ENCODE assay signal across 27 cellular contexts in genomic region chr6:82239597-82239996, GRCh38. TPM values are rescaled to one million over a fixed set of nuclear protein-coding genes. Genes with fewer than 3 reads are reported as not detected.
DNase-seq lines count a peak whose midpoint lies in the region; ATAC-seq, FAIRE-seq and TF ChIP-seq lines count a peak whose summit lies in the region.
"Had no signal": no experiment of that assay in that cellular context is flagged by ENCODE, and none has a peak within 500 bp of the region (broad histone marks: within the 10 kb centered on the region; RNA-seq: fewer than 3 reads in every experiment).

No MANE protein-coding gene starts in this region.

- peaks cover 62% of the 10 kb centered on the region for H3K36me3 Mint-ChIP-seq in endodermal cell (ENCODE audit: low read depth)
- no peaks in the 10 kb centered on the region for H3K36me3 Mint-ChIP-seq in natural killer cell treated with Interleukin-12 subunit alpha and Interleukin-12 subunit beta and Interleukin-15 and Interleukin-18, amount 100 ng/mL, for 72 hours

- H3K9ac ChIP-seq in HUES64 (ENCODE audit: low read depth, low read length) (no peak overlapping the region), GM12878 (ENCODE audit: control insufficient read depth, insufficient read depth, low read length) (no peak overlapping the region), endodermal cell (ENCODE audit: extremely low read depth, low read length, poor library complexity, severe bottlenecking) (no peak overlapping the region), HepG2 (ENCODE audit: insufficient read depth, low read depth, low read length) (no peak overlapping the region)
- H3K9ac ChIP-seq: BLaER1 had no signal

- H3K27me3 ChIP-seq in HUES64 (ENCODE audit: insufficient read depth, low read length), result no peaks in the 10 kb centered on the region
- H3K27me3 ChIP-seq in GM12878 (replicated peaks in 1 of 2; ENCODE audit: control insufficient read depth in 2 of 2, insufficient read depth in 2 of 2, low read length in 1 of 2), result no peaks in the 10 kb centered on the region
- no peaks in the 10 kb centered on the region for H3K27me3 ChIP-seq in endodermal cell (ENCODE audit: control insufficient read depth, insufficient read depth, low read length, poor library complexity, severe bottlenecking)
- H3K27me3 ChIP-seq in HepG2 (ENCODE audit: control insufficient read depth in 1 of 2, insufficient read depth in 2 of 2, low read length in 2 of 2), result no peaks in the 10 kb centered on the region
- H3K27me3 ChIP-seq: BE2C, BLaER1 had no signal

- H3K4me2 ChIP-seq in GM12878 (ENCODE audit: control insufficient read depth, insufficient read depth), result no peak overlapping the region
- H3K4me2 ChIP-seq in HepG2 (ENCODE audit: low read depth, low read length), result no peak overlapping the region
- H3K4me2 ChIP-seq: A549 had no signal

- no peaks in the 10 kb centered on the region for H4K20me1 ChIP-seq in GM12878 (ENCODE audit: control insufficient read depth, insufficient read depth)
- peaks cover 32% of the 10 kb centered on the region for H4K20me1 ChIP-seq in HepG2 (ENCODE audit: insufficient read depth, low read length)
- H4K20me1 ChIP-seq: BLaER1 had no signal

- peaks cover 35% of the 10 kb centered on the region for H3K79me2 ChIP-seq in GM12878 (ENCODE audit: control insufficient read depth, insufficient read depth, low read length)
- H3K79me2 ChIP-seq in HepG2 (ENCODE audit: insufficient read depth, low read length), result peaks cover 81% of the 10 kb centered on the region

- TF ChIP-seq CTCF in GM12878 (IDR thresholded peaks at IDR 0.05 in 2 of 3, conservative IDR thresholded peaks at IDR 0.05 in 1 of 3; ENCODE audit: control insufficient read depth in 2 of 3, extremely low read depth in 1 of 3, insufficient read depth in 1 of 3, low read depth in 3 of 3, low read length in 3 of 3) (no peak), endodermal cell (conservative IDR thresholded peaks at IDR 0.05) (no peak), HepG2 (CRISPR knock-in tag; IDR thresholded peaks at IDR 0.05) (no peak)

- TF ChIP-seq RAD21 in GM12878 (IDR thresholded peaks at IDR 0.05; ENCODE audit: insufficient read depth, low read depth, low read length) (no peak), HepG2 (CRISPR knock-in tag; IDR thresholded peaks at IDR 0.05) (no peak)

- DNase-seq in GM12878 (ENCODE audit: low read depth, low spot score), result no peak
- DNase-seq in endodermal cell, result no peak
- DNase-seq in NCI-H510A treated with DMSO at 0.1 percent for 48 hours (lab: John Stamatoyannopoulos, UW), result no peak
- no peak for DNase-seq in natural killer cell treated with Interleukin-12 subunit alpha and Interleukin-12 subunit beta and Interleukin-15 and Interleukin-18, amount 100 ng/mL, for 72 hours (ENCODE audit: low spot score)
- no peak for DNase-seq in HepG2 (ENCODE audit: low spot score)
- DNase-seq in H4 (ENCODE audit: low spot score), result no peak
- DNase-seq: BE2C; C1 segment of cervical spinal cord; CD4-positive, alpha-beta memory T cell; CD4-positive, CD25-positive, alpha-beta regulatory T cell; CD8-positive, alpha-beta memory T cell; COR-L47; DMS 273 treated with DMSO at 0.1 percent for 48 hours; DMS153; DMS53; DMS79; DND-41; EL; GF-D8 had no signal

- no peak for TF ChIP-seq EP300 in GM12878 (IDR thresholded peaks at IDR 0.05; ENCODE audit: borderline replicate concordance in 1 of 2, control insufficient read depth in 1 of 2, low read depth in 2 of 2, low read length in 2 of 2)
- no peak for TF ChIP-seq EP300 in HepG2 (IDR thresholded peaks at IDR 0.05; ENCODE audit: low read depth in 2 of 2, low read length in 2 of 2)
- TF ChIP-seq EP300 in HepG2 (CRISPR knock-in tag; IDR thresholded peaks at IDR 0.05; ENCODE audit: borderline replicate concordance), result no peak

- H3K27me3 Mint-ChIP-seq in endodermal cell (ENCODE audit: insufficient read depth), result no peaks in the 10 kb centered on the region
- H3K27me3 Mint-ChIP-seq in natural killer cell treated with Interleukin-12 subunit alpha and Interleukin-12 subunit beta and Interleukin-15 and Interleukin-18, amount 100 ng/mL, for 72 hours, result no peaks in the 10 kb centered on the region
- H3K27me3 Mint-ChIP-seq: CD4-positive, alpha-beta memory T cell; CD4-positive, CD25-positive, alpha-beta regulatory T cell; CD8-positive, alpha-beta memory T cell had no signal

- no TSS peak for BruUV-seq in GM12878 (replicated peaks; lab: Mats Ljungman, UMichigan)
- no TSS peak for BruUV-seq in HepG2 (replicated peaks; lab: Mats Ljungman, UMichigan)

- FAIRE-seq in G401.6 (lab: Jason Lieb, UNC) (peak; percentile 8), GM12878 (lab: Jason Lieb, UNC) (no peak), HepG2 (lab: Jason Lieb, UNC) (no peak)
- FAIRE-seq: A549, GM12892, GM18507 had no signal

- CTCF ChIA-PET in GM12878 (lab: Yijun Ruan, JAX) (no interaction called here), HepG2 (lab: Yijun Ruan, JAX; ENCODE audit: low intra/inter-chr PET ratio, low total read pairs) (no interaction called here)

- 99% methylated on average over 2 of the region's 2 CpGs for WGBS in HUES64
- 88% methylated on average over 2 of the region's 2 CpGs for WGBS in GM12878 (ENCODE audit: insufficient coverage, insufficient replicate concordance, low lambda C conversion rate, missing lambda C conversion rate)
- 100% methylated on average over 2 of the region's 2 CpGs; no CpG with 5 or more reads in 1 of the 2 experiments for WGBS in endodermal cell (ENCODE audit: insufficient coverage in 1 of 2, insufficient read length in 1 of 2), 2 experiments
- WGBS in HepG2 (ENCODE audit: low lambda C conversion rate), result 80% methylated on average over 2 of the region's 2 CpGs

- no peak overlapping the region for H2AFZ ChIP-seq in GM12878 (ENCODE audit: control insufficient read depth, low read depth, low read length)
- no peak overlapping the region for H2AFZ ChIP-seq in HepG2 (ENCODE audit: low read length)

- POLR2A ChIA-PET in GM12878 (lab: Charles Lee), result no interaction called here
- POLR2A ChIA-PET in HepG2 (lab: Yijun Ruan, JAX), result no interaction called here

- RAD21 ChIA-PET in GM12878 (lab: Charles Lee; ENCODE audit: unreplicated experiment), result no interaction called here

- ATAC-seq in GM12878 (peak; percentile 26; the same call in 2 of the 3 replicates), HepG2 (no peak)
- no peak for ATAC-seq in natural killer cell treated with Interleukin-12 subunit alpha and Interleukin-12 subunit beta and Interleukin-15 and Interleukin-18, amount 100 ng/mL, for 72 hours
- ATAC-seq: A549 had no signal

- H3K4me3 Mint-ChIP-seq in endodermal cell, result no peak overlapping the region
- no peak overlapping the region for H3K4me3 Mint-ChIP-seq in natural killer cell treated with Interleukin-12 subunit alpha and Interleukin-12 subunit beta and Interleukin-15 and Interleukin-18, amount 100 ng/mL, for 72 hours
- H3K4me3 Mint-ChIP-seq: CD14-positive monocyte; CD4-positive, alpha-beta memory T cell; CD4-positive, CD25-positive, alpha-beta regulatory T cell; CD8-positive, alpha-beta memory T cell had no signal

- SMC1A ChIA-PET in GM12878 (lab: Charles Lee; ENCODE audit: uncharacterized antibody, unreplicated experiment), result interaction anchor here (1.7 kb wide), 1 partner anchor 11 kb away, joined by 3 read pairs; no protein-coding TSS in a partner anchor

- peaks cover 16% of the 10 kb centered on the region; the same call in 1 of the 2 replicates for H3K4me1 ChIP-seq in HUES64 (ENCODE audit: insufficient read depth, low read length)
- no peaks in the 10 kb centered on the region for H3K4me1 ChIP-seq in GM12878 (ENCODE audit: control insufficient read depth, insufficient read depth, low read length)
- peaks cover 4% of the 10 kb centered on the region for H3K4me1 ChIP-seq in endodermal cell (ENCODE audit: control insufficient read depth, insufficient read depth, low read length)
- H3K4me1 ChIP-seq in HepG2 (ENCODE audit: insufficient read depth, low read length), result peaks cover 41% of the 10 kb centered on the region
- H3K4me1 ChIP-seq: BE2C had no signal

- H3K27ac ChIP-seq in HUES64 (ENCODE audit: low read depth, low read length) (peak overlapping the region; percentile 53; the same call in 1 of the 2 replicates), GM12878 (ENCODE audit: control insufficient read depth, insufficient read depth) (no peak overlapping the region), endodermal cell (ENCODE audit: low read depth, low read length) (no peak overlapping the region), HepG2 (ENCODE audit: extremely low read length, insufficient read depth, low read length) (no peak overlapping the region)
- H3K27ac ChIP-seq: 22Rv1, A549, BLaER1 had no signal

- intact Hi-C loops in GM12878 (cut with micrococcal nuclease; ENCODE audit: unreplicated experiment), result no loop called here
- intact Hi-C loops in HepG2 (cut with micrococcal nuclease; ENCODE audit: unreplicated experiment), result no loop called here

- in situ Hi-C loops in GM12878 (cut with MboI), result no loop called here
- in situ Hi-C loops in HepG2 (cut with HindIII; ENCODE audit: extremely low pct_ligation_motif_present, low pct_unique_long_range_greater_than_20kb), result loop anchor here (25.0 kb wide), 1 partner anchor 948 kb away; the partner anchor contains the start of genes PGM3 and RWDD2A

- H3K9me3 Mint-ChIP-seq in endodermal cell, result peaks cover 1% of the 10 kb centered on the region
- H3K9me3 Mint-ChIP-seq in natural killer cell treated with Interleukin-12 subunit alpha and Interleukin-12 subunit beta and Interleukin-15 and Interleukin-18, amount 100 ng/mL, for 72 hours, result no peaks in the 10 kb centered on the region
- H3K9me3 Mint-ChIP-seq: CD14-positive monocyte; CD4-positive, alpha-beta memory T cell; CD8-positive, alpha-beta memory T cell had no signal

- H3K36me3 ChIP-seq in HUES64 (ENCODE audit: insufficient read depth, low read length) (peaks cover 37% of the 10 kb centered on the region), GM12878 (ENCODE audit: control insufficient read depth in 2 of 2, insufficient read depth in 2 of 2, low read length in 1 of 2) (peaks cover 0 to 4% of the 10 kb centered on the region in 2 experiments; a peak in 3 of 4 replicates), endodermal cell (ENCODE audit: control insufficient read depth, insufficient read depth, low read length) (peaks cover 74% of the 10 kb centered on the region), HepG2 (replicated peaks in 1 of 2; ENCODE audit: control insufficient read depth in 1 of 2, insufficient read depth in 2 of 2, low read length in 2 of 2) (peaks cover 4 to 28% of the 10 kb centered on the region in 2 experiments)

- H3K27ac Mint-ChIP-seq in endodermal cell, result no peak overlapping the region
- no peak overlapping the region for H3K27ac Mint-ChIP-seq in natural killer cell treated with Interleukin-12 subunit alpha and Interleukin-12 subunit beta and Interleukin-15 and Interleukin-18, amount 100 ng/mL, for 72 hours
- H3K27ac Mint-ChIP-seq: CD4-positive, CD25-positive, alpha-beta regulatory T cell; CD8-positive, alpha-beta memory T cell had no signal

- H3K4me1 Mint-ChIP-seq in endodermal cell, result peaks cover 13% of the 10 kb centered on the region
- peaks cover 21 to 28% of the 10 kb centered on the region in 2 donors for H3K4me1 Mint-ChIP-seq in natural killer cell treated with Interleukin-12 subunit alpha and Interleukin-12 subunit beta and Interleukin-15 and Interleukin-18, amount 100 ng/mL, for 72 hours (ENCODE audit: low read depth in 2 of 2)

- H3K9me3 ChIP-seq in HUES64 (ENCODE audit: insufficient read depth, low read depth, low read length) (peaks cover 7% of the 10 kb centered on the region; the same call in 1 of the 2 replicates), GM12878 (replicated peaks; ENCODE audit: control insufficient read depth, insufficient read depth, low read length) (peaks cover 3% of the 10 kb centered on the region), endodermal cell (ENCODE audit: control insufficient read depth, low read length) (peaks cover 23% of the 10 kb centered on the region), HepG2 (ENCODE audit: low read length) (no peaks in the 10 kb centered on the region)
- H3K9me3 ChIP-seq: A549, BE2C, BLaER1 had no signal

- H3K4me3 ChIP-seq in HUES64 (ENCODE audit: low read length) (no peak overlapping the region), GM12878 (no peak overlapping the region), endodermal cell (ENCODE audit: low read length) (peak overlapping the region; percentile 27), HepG2 (replicated peaks in 1 of 3; ENCODE audit: insufficient read depth in 1 of 3, low read depth in 2 of 3, low read length in 3 of 3) (no peak overlapping the region)
- H3K4me3 ChIP-seq: A549, BLaER1 had no signal

- TF ChIP-seq POLR2A in GM12878 (IDR thresholded peaks at IDR 0.05; ENCODE audit: low read depth, low read length), result no peak
- no peak for TF ChIP-seq POLR2A in HepG2 (IDR thresholded peaks at IDR 0.05; ENCODE audit: insufficient read depth in 1 of 2, low read depth in 2 of 2, low read length in 2 of 2)

RNA-seq across cellular contexts. Expression of gene IBTK, which starts 7.9 kb away (rescaled TPM):
- 16.0 TPM for polyA plus RNA-seq in HUES64 (2013, experiment 1 of 2)
- polyA plus RNA-seq in HUES64 (2013, experiment 2 of 2), result 16.7 TPM
- 72.1 and 76.1 TPM in 2 replicates for total RNA-seq in GM12878 (2013; cell fraction: nucleolus; rRNA removed)
- total RNA-seq in GM12878 (2014; rRNA removed), result 22.4 and 30.3 TPM in 2 replicates
- total RNA-seq in GM12878 (2014; rRNA removed; fragmentation: Illumina TruSeq; extraction: Trizol), result 32.1 and 35.3 TPM in 2 replicates
- 22.0 and 23.5 TPM in 2 replicates for total RNA-seq in GM12878 (2021)
- polyA plus RNA-seq in GM12878 (2011; ENCODE audit: low read depth), result 8.9 TPM
- polyA plus RNA-seq in GM12878 (2011; rRNA removed), result 26.2 and 43.0 TPM in 2 replicates
- polyA plus RNA-seq in GM12878 (2011; cell fraction: cytosol; rRNA removed), result 8.0 TPM in 2 replicates
- 12.0 and 12.2 TPM in 2 replicates for polyA plus RNA-seq in GM12878 (2011; cell fraction: nucleus; rRNA removed)
- 14.1 and 18.8 TPM in 2 replicates for polyA plus RNA-seq in GM12878 (2012)
- polyA plus RNA-seq in GM12878 (2014; fragmentation: Illumina TruSeq; extraction: Trizol), result 23.5 and 34.4 TPM in 2 replicates
- 10 to 100 TPM; 12.0 to 16.6 TPM for polyA plus RNA-seq in GM12878 (2014; fragmentation: Nextera tagmentation; extraction: Ambion mirVana)
- polyA plus RNA-seq in GM12878 (2014; rRNA removed), result 12.6 and 16.0 TPM in 2 replicates
- 10 to 100 TPM; 17.5 to 19.4 TPM for polyA plus RNA-seq in GM12878 (2016; fragmentation: Nextera tagmentation; extraction: Ambion mirVana)
- 42.7 and 51.1 TPM in 2 replicates for polyA minus RNA-seq in GM12878 (2011; rRNA and poly(A)+ RNA removed)
- polyA minus RNA-seq in GM12878 (2011; cell fraction: cytosol; rRNA and poly(A)+ RNA removed), result 14.7 and 21.6 TPM in 2 replicates
- polyA minus RNA-seq in GM12878 (2011; cell fraction: nucleus; rRNA and poly(A)+ RNA removed), result 19.3 and 28.3 TPM in 2 replicates
- total RNA-seq in endodermal cell, result 10 to 100 TPM; 35.8 to 46.2 TPM
- 29.1 TPM for polyA plus RNA-seq in endodermal cell (2013, experiment 1 of 2)
- 29.0 TPM for polyA plus RNA-seq in endodermal cell (2013, experiment 2 of 2)
- 10 to 100 TPM; 34.3 to 37.1 TPM for total RNA-seq in natural killer cell treated with Interleukin-12 subunit alpha and Interleukin-12 subunit beta and Interleukin-15 and Interleukin-18, amount 100 ng/mL, for 72 hours
- 60.0 and 94.7 TPM in 2 replicates for total RNA-seq in HepG2 (2016; rRNA removed; fragmentation: Illumina TruSeq; extraction: Trizol)
- 24.2 and 28.4 TPM in 2 replicates for total RNA-seq in HepG2 (2016; cell fraction: cytosol; rRNA removed; fragmentation: Illumina TruSeq; extraction: Trizol; ENCODE audit: low read depth)
- 58.7 and 90.4 TPM in 2 replicates for total RNA-seq in HepG2 (2016; cell fraction: insoluble cytoplasmic fraction; rRNA removed; fragmentation: Illumina TruSeq; extraction: Trizol)
- total RNA-seq in HepG2 (2016; cell fraction: membrane; rRNA removed; fragmentation: Illumina TruSeq; extraction: Trizol), result 24.1 and 28.8 TPM in 2 replicates
- 62.4 and 63.5 TPM in 2 replicates for total RNA-seq in HepG2 (2016; cell fraction: nucleus; rRNA removed; fragmentation: Illumina TruSeq; extraction: Trizol)
- polyA plus RNA-seq in HepG2 (2011; rRNA removed), result 17.8 and 23.8 TPM in 2 replicates
- 8.1 and 13.4 TPM in 2 replicates for polyA plus RNA-seq in HepG2 (2011; cell fraction: cytosol; rRNA removed)
- polyA plus RNA-seq in HepG2 (2011; cell fraction: nucleus; rRNA removed), result 10.4 and 13.5 TPM in 2 replicates
- polyA plus RNA-seq in HepG2 (2012), result 22.7 and 25.3 TPM in 2 replicates
- 2.3 and 2.6 TPM in 2 replicates for polyA plus RNA-seq in HepG2 (2016; cell fraction: cytosol; fragmentation: Illumina TruSeq; extraction: Trizol; ENCODE audit: low read depth)
- 46.7 and 54.0 TPM in 2 replicates for polyA plus RNA-seq in HepG2 (2016; cell fraction: insoluble cytoplasmic fraction; fragmentation: Illumina TruSeq; extraction: Trizol; ENCODE audit: low read depth)
- 7.3 and 8.6 TPM in 2 replicates for polyA plus RNA-seq in HepG2 (2016; cell fraction: membrane; fragmentation: Illumina TruSeq; extraction: Trizol; ENCODE audit: low read depth)
- polyA plus RNA-seq in HepG2 (2016; cell fraction: nucleus; fragmentation: Illumina TruSeq; extraction: Trizol; ENCODE audit: insufficient read depth, low read depth), result 45.7 and 47.5 TPM in 2 replicates
- polyA minus RNA-seq in HepG2 (2011; rRNA and poly(A)+ RNA removed; ENCODE audit: low replicate concordance), result 35.3 and 36.2 TPM in 2 replicates
- polyA minus RNA-seq in HepG2 (2011; cell fraction: cytosol; rRNA and poly(A)+ RNA removed), result 36.4 and 42.9 TPM in 2 replicates
- 123 TPM in 2 replicates for polyA minus RNA-seq in HepG2 (2011; cell fraction: nucleus; rRNA and poly(A)+ RNA removed)
- 12.9 and 16.2 TPM in 2 replicates for total RNA-seq in H4 (2014; rRNA removed; shearing (Covaris generic))
